26 cellular contexts compared by ENCODE assay signal in the genomic region with DNA sequence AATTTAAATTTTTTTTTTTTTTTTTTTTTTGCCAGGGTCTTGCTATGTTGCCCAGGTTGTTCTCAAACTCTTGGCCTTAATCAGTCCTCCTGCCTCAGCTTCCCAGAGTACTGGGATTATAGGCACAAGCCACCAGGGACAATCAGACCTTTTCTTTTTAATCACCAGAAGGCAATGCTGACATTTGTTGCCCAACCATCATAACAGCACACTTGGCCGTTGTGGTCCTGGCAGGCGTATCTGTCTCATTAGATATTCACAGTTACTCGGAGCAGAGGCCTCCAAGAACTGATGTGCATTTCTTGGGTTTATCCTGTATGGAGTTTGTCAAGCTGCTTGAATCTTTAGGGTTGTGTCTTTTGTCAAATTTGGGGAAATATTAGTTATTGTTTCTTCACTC.
"Had no signal": no experiment of that assay in that cellular context is flagged by ENCODE, and none has a peak within 500 bp of the region (broad histone marks: within the 10 kb centered on the region; RNA-seq: fewer than 3 reads in every experiment).

No MANE protein-coding gene starts in this region.

- ATAC-seq: stimulated activated effector memory CD8-positive, alpha-beta T cell treated with anti-CD3 and anti-CD28 coated beads, Interleukin-12 subunit alpha, Interleukin-12 subunit beta, amount 100 ng/mL, for 72 hours; stimulated activated memory B cell treated with anti-CD40 and anti-IgM and Interleukin-4, amounts not matched to agents 10 μg/mL and 1 μg/mL and 100 μg/mL, for 72 hours; stimulated activated naive B cell treated with anti-CD40 and anti-IgM and Interleukin-4, amounts not matched to agents 10 μg/mL and 1 μg/mL and 100 μg/mL, for 72 hours; stimulated activated naive CD8-positive, alpha-beta T cell treated with anti-CD3 and anti-CD28 coated beads, Interleukin-15, amount 100 ng/mL, for 72 hours; stimulated activated naive CD8-positive, alpha-beta T cell treated with anti-CD3 and anti-CD28 coated beads, Interleukin-15, Interleukin-2, amounts not matched to agents 100 U/mL and 50 U/mL, for 24 hours; upper lobe of right lung had no signal

- DNase-seq: stimulated activated CD4-positive, alpha-beta T cell treated with anti-CD3 and anti-CD28 coated beads, Interleukin-2, amount 100 ng/mL, for 48 hours; stimulated activated CD4-positive, alpha-beta T cell treated with anti-CD3 and anti-CD28 coated beads, Interleukin-4, amount 100 ng/mL, for 1 hour; stimulated activated CD4-positive, alpha-beta T cell treated with anti-CD3 and anti-CD28 coated beads, Interleukin-4, amount 100 ng/mL, for 24 hours; stimulated activated CD4-positive, alpha-beta T cell treated with anti-CD3 and anti-CD28 coated beads, Interleukin-4, amount 100 ng/mL, for 4 hours; stimulated activated CD8-positive, alpha-beta memory T cell treated with anti-CD3 and anti-CD28 coated beads, Interleukin-4, amount 100 ng/mL, for 48 hours; stimulated activated naive B cell treated with anti-CD40 and anti-IgM and Interleukin-4, amounts not matched to agents 10 μg/mL and 1 μg/mL and 100 μg/mL, for 72 hours; stimulated activated naive CD4-positive, alpha-beta T cell; stimulated activated naive CD4-positive, alpha-beta T cell treated with Interleukin-2 at 50 U/mL for 16 hours; stimulated activated naive CD8-positive, alpha-beta T cell treated with anti-CD3 and anti-CD28 coated beads, Interleukin-15, amount 100 ng/mL, for 72 hours; stimulated activated naive CD8-positive, alpha-beta T cell treated with anti-CD3 and anti-CD28 coated beads, Interleukin-15, Interleukin-2, amounts not matched to agents 100 U/mL and 50 U/mL, for 24 hours; stomach; substantia nigra; testis; thyroid gland; tibial artery; transverse colon; trophoblast cell; upper lobe of left lung; upper lobe of right lung; uterus had no signal

- H3K9me3 ChIP-seq: stomach, suprapubic skin, testis, thoracic aorta, thyroid gland, tibial nerve, transverse colon, upper lobe of left lung, upper lobe of right lung, uterus, vagina had no signal

- H3K27ac ChIP-seq: stomach, suprapubic skin, testis, thoracic aorta, thyroid gland, tibial artery, tibial nerve, transverse colon, upper lobe of left lung, upper lobe of right lung, uterus, vagina had no signal

- H3K4me3 ChIP-seq: stomach, suprapubic skin, testis, thoracic aorta, thyroid gland, tibial artery, tibial nerve, transverse colon, upper lobe of left lung, upper lobe of right lung, uterus, vagina had no signal

- H3K27me3 ChIP-seq: suprapubic skin, testis, thyroid gland, tibial artery, tibial nerve, transverse colon, upper lobe of left lung, upper lobe of right lung, uterus, vagina had no signal

- H3K4me1 ChIP-seq: suprapubic skin, testis, thyroid gland, tibial artery, tibial nerve, upper lobe of left lung, upper lobe of right lung, uterus, vagina had no signal

- H3K36me3 ChIP-seq: stomach, suprapubic skin, thoracic aorta, thyroid gland, tibial artery, tibial nerve, transverse colon, upper lobe of left lung, upper lobe of right lung, uterus, vagina had no signal
